ENCODE assay signal across 14 cellular contexts in genomic region chr17:80104321-80104955, GRCh38. TPM values are rescaled to one million over a fixed set of nuclear protein-coding genes. Genes with fewer than 3 reads are reported as not detected.
DNase-seq lines count a peak whose midpoint lies in the region; ATAC-seq and TF ChIP-seq lines count a peak whose summit lies in the region.
"Had no signal": no experiment of that assay in that cellular context is flagged by ENCODE, and none has a peak within 500 bp of the region (broad histone marks: within the 10 kb centered on the region; RNA-seq: fewer than 3 reads in every experiment).

No MANE protein-coding gene starts in this region.

- no peak overlapping the region for H3K4me3 ChIP-seq in foreskin fibroblast (ENCODE audit: low read depth in 1 of 2, low read length in 2 of 2)

- H3K27me3 Mint-ChIP-seq in brain: peaks cover 2% of the 10 kb centered on the region
- H3K27me3 Mint-ChIP-seq in nephron progenitor cell (ENCODE audit: low read depth, poor library complexity): peaks cover 14% of the 10 kb centered on the region
- H3K27me3 Mint-ChIP-seq: activated naive CD8-positive, alpha-beta T cell treated with anti-CD3 and anti-CD28 coated beads for 36 hours; naive B cell had no signal

- peak; percentile 27 for DNase-seq in EH (ENCODE audit: low read depth)
- DNase-seq in NCI-H187 treated with DMSO at 0.1 percent for 48 hours (lab: John Stamatoyannopoulos, UW): peak; percentile 88
- DNase-seq in nephron progenitor cell: peak; percentile 37
- no peak for DNase-seq in foreskin fibroblast
- DNase-seq in HUDEP-2 (lab: John Stamatoyannopoulos, UW; ENCODE audit: unreplicated experiment in 76 of 76): no peak
- no peak for DNase-seq in anterior cingulate cortex (lab: John Stamatoyannopoulos, UW)
- DNase-seq: activated CD8-positive, alpha-beta memory T cell treated with anti-CD3 and anti-CD28 coated beads for 24 hours; activated naive CD8-positive, alpha-beta T cell treated with anti-CD3 and anti-CD28 coated beads for 36 hours; HCEC 1CT; naive B cell had no signal

- no peak for TF ChIP-seq CTCF in brain (conservative IDR thresholded peaks at IDR 0.05)
- TF ChIP-seq CTCF in nephron progenitor cell (IDR thresholded peaks at IDR 0.05): no peak
- no peak for TF ChIP-seq CTCF in foreskin fibroblast (IDR thresholded peaks at IDR 0.05; ENCODE audit: low read depth, low read length)

- H3K9me3 Mint-ChIP-seq in brain (peaks cover 0 to 2% (median 0%) of the 10 kb centered on the region in 5 experiments), nephron progenitor cell (no peaks in the 10 kb centered on the region)
- H3K9me3 Mint-ChIP-seq: activated naive CD8-positive, alpha-beta T cell treated with anti-CD3 and anti-CD28 coated beads for 36 hours; CD14-positive monocyte; naive B cell; T-helper 1 cell treated with Interleukin-12 subunit alpha and Interleukin-12 subunit beta and Interleukin-4 antibody, amounts not matched to agents 30 μg/mL and 1 μg/mL, for 36 hours had no signal

- H3K4me3 Mint-ChIP-seq in brain: peak overlapping the region in 3 of 5 experiments; percentile 26 to 50 (median 46)
- peak overlapping the region; percentile 11 for H3K4me3 Mint-ChIP-seq in nephron progenitor cell
- H3K4me3 Mint-ChIP-seq: activated naive CD8-positive, alpha-beta T cell treated with anti-CD3 and anti-CD28 coated beads for 36 hours; T-helper 1 cell treated with Interleukin-12 subunit alpha and Interleukin-12 subunit beta and Interleukin-4 antibody, amounts not matched to agents 30 μg/mL and 1 μg/mL, for 36 hours had no signal

- peak overlapping the region in 1 of 5 experiments; percentile 30 for H3K27ac Mint-ChIP-seq in brain
- peak overlapping the region; percentile 57 for H3K27ac Mint-ChIP-seq in nephron progenitor cell
- H3K27ac Mint-ChIP-seq: activated naive CD8-positive, alpha-beta T cell treated with anti-CD3 and anti-CD28 coated beads for 36 hours; CD14-positive monocyte; T-helper 1 cell treated with Interleukin-12 subunit alpha and Interleukin-12 subunit beta and Interleukin-4 antibody, amounts not matched to agents 30 μg/mL and 1 μg/mL, for 36 hours had no signal

- H3K36me3 Mint-ChIP-seq in brain (no peaks in the 10 kb centered on the region), nephron progenitor cell (ENCODE audit: low read depth) (no peaks in the 10 kb centered on the region)
- H3K36me3 Mint-ChIP-seq: naive B cell had no signal

- peaks cover 47% of the 10 kb centered on the region for H3K4me1 Mint-ChIP-seq in brain
- peaks cover 60% of the 10 kb centered on the region for H3K4me1 Mint-ChIP-seq in nephron progenitor cell

- ATAC-seq in GM18511 (IDR thresholded peaks at IDR 0.05; ENCODE audit: unreplicated experiment): no peak

RNA-seq across cellular contexts. Expression of gene GAA, which starts 3.1 kb away (rescaled TPM):
- polyA plus RNA-seq in brain (ENCODE audit: insufficient read depth, low read depth, low replicate concordance): 99.7 TPM

RNA-seq across cellular contexts. Expression of gene EIF4A3, which starts 42.5 kb away (rescaled TPM):
- 155 TPM for polyA plus RNA-seq in brain (ENCODE audit: insufficient read depth, low read depth, low replicate concordance)

Comparison
In these comparisons a context has a peak if more than half of its experiments do, and no peak if none do; other contexts are left out.
1. DNase-seq: peak in EH (single experiment), NCI-H187 treated with DMSO at 0.1 percent for 48 hours (single experiment) and nephron progenitor cell (single experiment); none in foreskin fibroblast (0 of 2), HUDEP-2 (0 of 76) and anterior cingulate cortex (0 of 58).